ENCODE assay signal across 9 cellular contexts in the genomic region with DNA sequence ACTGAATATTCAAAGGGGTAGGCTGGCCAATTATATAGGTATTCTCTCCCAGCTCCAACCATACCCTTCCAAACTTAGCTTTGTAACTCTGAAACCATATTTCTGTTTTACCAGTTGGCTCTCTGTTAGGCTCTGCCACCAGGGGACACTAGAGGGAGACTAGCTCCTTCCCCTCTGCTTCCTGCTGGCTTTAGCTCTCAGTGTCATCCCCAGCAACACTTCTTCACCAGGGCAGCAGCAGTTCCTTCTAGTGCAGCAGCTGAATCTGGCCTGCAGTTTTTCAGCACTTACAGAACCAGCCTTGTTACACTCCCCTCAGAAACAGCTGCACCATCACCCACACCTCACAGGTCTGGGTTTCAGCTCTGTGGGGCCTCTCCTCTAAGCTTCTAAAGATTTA. TPM values are rescaled to one million over a fixed set of nuclear protein-coding genes. Genes with fewer than 3 reads are reported as not detected.
A peak's percentile ranks its signal among the peaks of the same experiment; 100 is the strongest.
DNase-seq lines count a peak whose midpoint lies in the region; ATAC-seq and TF ChIP-seq lines count a peak whose summit lies in the region.
"Had no signal": no experiment of that assay in that cellular context is flagged by ENCODE, and none has a peak within 500 bp of the region (broad histone marks: within the 10 kb centered on the region; RNA-seq: fewer than 3 reads in every experiment).

No MANE protein-coding gene starts in this region.

- H3K4me1 ChIP-seq in esophagus squamous epithelium: peaks cover 0 to 42% (median 9%) of the 10 kb centered on the region in 3 donors

- no peak overlapping the region for H3K9ac ChIP-seq in SU-DHL-6 (ENCODE audit: low read length)

- H3K4me3 ChIP-seq in SU-DHL-6 (ENCODE audit: insufficient read depth, low read length, poor library complexity, severe bottlenecking) (no peak overlapping the region), esophagus squamous epithelium (no peak overlapping the region)
- H3K4me3 ChIP-seq: body of pancreas had no signal

- H4K20me1 ChIP-seq in SU-DHL-6 (ENCODE audit: low read depth, low read length): no peaks in the 10 kb centered on the region

- H3K4me2 ChIP-seq in SU-DHL-6 (ENCODE audit: low read depth, low read length, poor library complexity, severe bottlenecking): no peak overlapping the region

- DNase-seq in activated T-cell treated with anti-CD3 and anti-CD28 coated beads for 48 hours (ENCODE audit: low read depth) (peak; percentile 37), esophagus squamous epithelium (lab: John Stamatoyannopoulos, UW) (no peak), 8988T (no peak)
- DNase-seq in activated T-cell treated with anti-CD3 and anti-CD28 coated beads, Interleukin-2, amount 50 U/mL, for 1 hour: no peak
- DNase-seq in stimulated activated naive CD8-positive, alpha-beta T cell treated with anti-CD3 and anti-CD28 coated beads, Interleukin-15, Interleukin-2, amounts not matched to agents 100 U/mL and 50 U/mL, for 24 hours: peak; percentile 53

- H3F3A ChIP-seq in SU-DHL-6 (ENCODE audit: insufficient read depth): no peaks in the 10 kb centered on the region

- ATAC-seq in stimulated activated naive CD8-positive, alpha-beta T cell treated with anti-CD3 and anti-CD28 coated beads, Interleukin-15, Interleukin-2, amounts not matched to agents 100 U/mL and 50 U/mL, for 24 hours: peak; percentile 11
- ATAC-seq in HG03280 (IDR thresholded peaks at IDR 0.05; ENCODE audit: unreplicated experiment): no peak
- no peak for ATAC-seq in activated CD4-positive, CD25-positive, alpha-beta regulatory T cell treated with anti-CD3 and anti-CD28 coated beads, Interleukin-2, amount 50 U/mL, for 24 hours
- ATAC-seq: body of pancreas had no signal

- H3K9me2 ChIP-seq in SU-DHL-6 (replicated peaks; ENCODE audit: insufficient read depth, low read length): no peaks in the 10 kb centered on the region

- H2AFZ ChIP-seq in SU-DHL-6 (ENCODE audit: low read depth, low read length, severe bottlenecking): no peak overlapping the region

- H3K79me2 ChIP-seq in SU-DHL-6 (ENCODE audit: insufficient read depth, low read length): no peaks in the 10 kb centered on the region

- TF ChIP-seq POLR2A in esophagus squamous epithelium (IDR thresholded peaks at IDR 0.05): no peak

- H3K36me3 ChIP-seq in SU-DHL-6 (ENCODE audit: low read length) (no peaks in the 10 kb centered on the region), esophagus squamous epithelium (no peaks in the 10 kb centered on the region)

- H3K9me3 ChIP-seq in SU-DHL-6 (ENCODE audit: insufficient read depth, low read length) (no peaks in the 10 kb centered on the region), esophagus squamous epithelium (no peaks in the 10 kb centered on the region)
- H3K9me3 ChIP-seq: body of pancreas had no signal

- no peak overlapping the region for H3K27ac ChIP-seq in SU-DHL-6 (ENCODE audit: low read depth, low read length)
- no peak overlapping the region for H3K27ac ChIP-seq in esophagus squamous epithelium
- H3K27ac ChIP-seq: body of pancreas had no signal

- TF ChIP-seq CTCF in SU-DHL-6 (IDR thresholded peaks at IDR 0.05; ENCODE audit: insufficient read depth, low read length, poor library complexity, severe bottlenecking): peak; percentile 30
- peak in 5 of 6 experiments; percentile 14 to 63 (median 20) for TF ChIP-seq CTCF in esophagus squamous epithelium (IDR thresholded peaks at IDR 0.05)

- no peaks in the 10 kb centered on the region for H3K27me3 ChIP-seq in SU-DHL-6 (ENCODE audit: low read length)
- no peaks in the 10 kb centered on the region for H3K27me3 ChIP-seq in esophagus squamous epithelium
- H3K27me3 ChIP-seq: body of pancreas had no signal

- intact Hi-C loops in esophagus squamous epithelium (cut with DNase I): no loop called here

RNA-seq across cellular contexts. Expression of a gene that starts 51.0 kb away (rescaled TPM):
- total RNA-seq in esophagus squamous epithelium: 100 to 1,000 TPM in 3 of 4 donors, 10 to 100 TPM in 1; 94.7 to 240 (median 150) TPM

Comparison
In these comparisons a context has a peak if more than half of its experiments do, and no peak if none do; other contexts are left out.
1. DNase-seq: peak in activated T-cell treated with anti-CD3 and anti-CD28 coated beads for 48 hours (single experiment) and stimulated activated naive CD8-positive, alpha-beta T cell treated with anti-CD3 and anti-CD28 coated beads, Interleukin-15, Interleukin-2, amounts not matched to agents 100 U/mL and 50 U/mL, for 24 hours (single experiment); none in activated T-cell treated with anti-CD3 and anti-CD28 coated beads, Interleukin-2, amount 50 U/mL, for 1 hour (single experiment), esophagus squamous epithelium (single experiment) and 8988T (single experiment).